9 cellular contexts compared by ENCODE assay signal in the genomic region with DNA sequence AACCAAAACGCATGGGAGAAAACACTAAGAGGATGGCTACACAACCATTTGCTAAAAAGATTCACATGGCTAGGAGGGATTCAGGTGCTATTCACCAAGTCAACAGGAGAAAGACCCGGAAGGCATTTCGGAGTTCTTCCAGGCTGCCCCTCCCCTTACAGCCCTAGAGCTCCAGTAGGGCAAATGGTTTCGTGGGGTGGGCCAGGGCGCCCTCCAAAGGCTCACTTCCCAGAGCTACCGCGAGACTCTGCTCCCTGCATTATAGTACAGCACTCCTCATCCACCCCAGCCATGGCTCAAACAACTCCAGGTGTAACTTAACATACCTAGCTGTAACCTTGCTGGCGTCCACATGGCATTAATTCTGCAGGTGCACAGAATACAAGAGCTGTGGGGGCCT.
"Had no signal": no experiment of that assay in that cellular context is flagged by ENCODE, and none has a peak within 500 bp of the region (broad histone marks: within the 10 kb centered on the region; RNA-seq: fewer than 3 reads in every experiment).

No MANE protein-coding gene starts in this region.

- H3K27ac Mint-ChIP-seq: HFFc6 had no signal

- DNase-seq: GOT3, HFFc6, IMR-90, KG1 had no signal

- H3K36me3 ChIP-seq: HAP-1 had no signal

- H3K4me3 ChIP-seq: HAP-1, K562 had no signal

- FAIRE-seq: H54, HTR-8/SVneo, K562 had no signal

- H3K4me3 Mint-ChIP-seq: HFFc6 had no signal

- ATAC-seq: HCT116, K562 had no signal
